1 cellular context compared by ENCODE assay signal in genomic region chr6:151284431-151285060, GRCh38.
TF ChIP-seq lines count a peak whose summit lies in the region.

No MANE protein-coding gene starts in this region.

TF ChIP-seq in SK-N-SH, 30 proteins besides CTCF, POLR2A, EP300 and RAD21 (continued from another document):
- no peak for TF ChIP-seq MEF2A (IDR thresholded peaks at IDR 0.05; ENCODE audit: borderline replicate concordance, low read depth)
